Comparison of ENCODE assay signal across 27 cellular contexts in the genomic region with DNA sequence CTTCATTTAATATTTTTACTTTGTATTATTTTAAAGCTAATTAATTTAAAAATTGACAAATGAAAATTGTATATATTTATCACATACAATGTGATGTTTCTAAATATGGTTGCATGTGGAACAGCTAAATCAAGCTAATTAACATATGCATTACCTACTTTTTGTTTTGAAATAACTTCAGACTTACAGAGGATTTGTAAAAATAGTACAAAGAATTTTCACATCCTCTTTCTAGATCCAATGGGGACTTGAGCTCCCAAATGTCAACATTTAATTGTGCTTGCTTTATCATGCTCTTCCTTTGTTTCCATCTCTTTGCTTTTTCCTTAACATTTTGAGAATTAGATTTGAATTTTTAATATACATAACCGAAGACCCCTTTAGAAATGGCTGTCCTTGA. TPM values are rescaled to one million over a fixed set of nuclear protein-coding genes. Genes with fewer than 3 reads are reported as not detected.
"Had no signal": no experiment of that assay in that cellular context is flagged by ENCODE, and none has a peak within 500 bp of the region (broad histone marks: within the 10 kb centered on the region; RNA-seq: fewer than 3 reads in every experiment).

No MANE protein-coding gene starts in this region.

- H3K36me3 Mint-ChIP-seq: activated CD4-positive, alpha-beta memory T cell treated with anti-CD3 and anti-CD28 coated beads for 36 hours; activated naive CD8-positive, alpha-beta T cell treated with anti-CD3 and anti-CD28 coated beads for 36 hours; naive thymus-derived CD4-positive, alpha-beta T cell; WTC11 had no signal

- H3K4me3 ChIP-seq: breast epithelium, left ventricle myocardium inferior, right lobe of liver, skin epidermis, stomach, transverse colon had no signal

- DNase-seq: activated CD4-positive, alpha-beta memory T cell treated with anti-CD3 and anti-CD28 coated beads for 36 hours; activated CD4-positive, alpha-beta T cell treated with anti-CD3 and anti-CD28 coated beads for 4 hours; activated naive CD4-positive, alpha-beta T cell treated with Interleukin-2 at 50 U/mL for 16 hours; activated naive CD8-positive, alpha-beta T cell treated with anti-CD3 and anti-CD28 coated beads for 36 hours; activated T-cell treated with anti-CD3 and anti-CD28 coated beads, Interleukin-2, amount 50 U/mL, for 48 hours; effector memory CD4-positive, alpha-beta T cell; foreskin keratinocyte; kidney glomerular epithelial cell; left ventricle myocardium inferior; naive thymus-derived CD4-positive, alpha-beta T cell; posterior cingulate gyrus; right lobe of liver; stimulated activated CD4-positive, alpha-beta T cell treated with anti-CD3 and anti-CD28 coated beads, Interleukin-1b, Interleukin-23, amount 100 ng/mL, for 48 hours; stomach; transverse colon had no signal

- H3K4me1 Mint-ChIP-seq: central memory CD8-positive, alpha-beta T cell; neural crest cell had no signal

- H3K9me3 Mint-ChIP-seq: activated CD4-positive, alpha-beta memory T cell treated with anti-CD3 and anti-CD28 coated beads for 36 hours; activated naive CD8-positive, alpha-beta T cell treated with anti-CD3 and anti-CD28 coated beads for 36 hours; central memory CD8-positive, alpha-beta T cell had no signal

- ATAC-seq: foreskin keratinocyte; naive thymus-derived CD4-positive, alpha-beta T cell; right lobe of liver; WTC11 had no signal

- H3K27ac ChIP-seq: breast epithelium, foreskin keratinocyte, left ventricle myocardium inferior, right lobe of liver, skin epidermis, stomach, transverse colon had no signal

- H3K4me1 ChIP-seq: breast epithelium, foreskin keratinocyte, left ventricle myocardium inferior, right lobe of liver, stomach, transverse colon had no signal

- H3K36me3 ChIP-seq: breast epithelium, left ventricle myocardium inferior, right lobe of liver, stomach, transverse colon had no signal

- H3K27ac Mint-ChIP-seq: activated CD4-positive, alpha-beta memory T cell treated with anti-CD3 and anti-CD28 coated beads for 36 hours; activated naive CD8-positive, alpha-beta T cell treated with anti-CD3 and anti-CD28 coated beads for 36 hours; naive thymus-derived CD4-positive, alpha-beta T cell; WTC11 had no signal

- H3K4me3 Mint-ChIP-seq: activated CD4-positive, alpha-beta memory T cell treated with anti-CD3 and anti-CD28 coated beads for 36 hours; activated naive CD8-positive, alpha-beta T cell treated with anti-CD3 and anti-CD28 coated beads for 36 hours; central memory CD8-positive, alpha-beta T cell; naive thymus-derived CD4-positive, alpha-beta T cell; neural crest cell; WTC11 had no signal

- FAIRE-seq: colon, urothelium cell line had no signal

- H3K9me3 ChIP-seq: breast epithelium, left ventricle myocardium inferior, right lobe of liver, stomach, transverse colon had no signal

RNA-seq across cellular contexts. Expression of a gene that starts 6.6 kb away (rescaled TPM):
- total RNA-seq: activated CD4-positive, alpha-beta memory T cell treated with anti-CD3 and anti-CD28 coated beads for 36 hours; activated naive CD8-positive, alpha-beta T cell treated with anti-CD3 and anti-CD28 coated beads for 36 hours; breast epithelium; dermis microvascular lymphatic vessel endothelial cell; foreskin keratinocyte; left ventricle myocardium inferior; lung microvascular endothelial cell; naive thymus-derived CD4-positive, alpha-beta T cell; neural crest cell; omental fat pad; right lobe of liver; stomach; temporal lobe; transverse colon; WTC11 had no signal
- polyA plus RNA-seq: esophagus; foreskin keratinocyte; naive thymus-derived CD4-positive, alpha-beta T cell; stomach had no signal

RNA-seq across cellular contexts. Expression of a gene that starts 6.9 kb away (rescaled TPM):
- total RNA-seq: activated CD4-positive, alpha-beta memory T cell treated with anti-CD3 and anti-CD28 coated beads for 36 hours; activated naive CD8-positive, alpha-beta T cell treated with anti-CD3 and anti-CD28 coated beads for 36 hours; breast epithelium; dermis microvascular lymphatic vessel endothelial cell; foreskin keratinocyte; left ventricle myocardium inferior; lung microvascular endothelial cell; naive thymus-derived CD4-positive, alpha-beta T cell; neural crest cell; omental fat pad; right lobe of liver; stomach; temporal lobe; transverse colon; WTC11 had no signal
- polyA plus RNA-seq: esophagus; foreskin keratinocyte; naive thymus-derived CD4-positive, alpha-beta T cell; stomach had no signal

RNA-seq across cellular contexts. Expression of a gene that starts 53.1 kb away (rescaled TPM):
- total RNA-seq: activated CD4-positive, alpha-beta memory T cell treated with anti-CD3 and anti-CD28 coated beads for 36 hours; activated naive CD8-positive, alpha-beta T cell treated with anti-CD3 and anti-CD28 coated beads for 36 hours; dermis microvascular lymphatic vessel endothelial cell; foreskin keratinocyte; lung microvascular endothelial cell; naive thymus-derived CD4-positive, alpha-beta T cell had no signal
- polyA plus RNA-seq: foreskin keratinocyte; naive thymus-derived CD4-positive, alpha-beta T cell had no signal
